Comparison of ENCODE assay signal across 8 cellular contexts in the genomic region with DNA sequence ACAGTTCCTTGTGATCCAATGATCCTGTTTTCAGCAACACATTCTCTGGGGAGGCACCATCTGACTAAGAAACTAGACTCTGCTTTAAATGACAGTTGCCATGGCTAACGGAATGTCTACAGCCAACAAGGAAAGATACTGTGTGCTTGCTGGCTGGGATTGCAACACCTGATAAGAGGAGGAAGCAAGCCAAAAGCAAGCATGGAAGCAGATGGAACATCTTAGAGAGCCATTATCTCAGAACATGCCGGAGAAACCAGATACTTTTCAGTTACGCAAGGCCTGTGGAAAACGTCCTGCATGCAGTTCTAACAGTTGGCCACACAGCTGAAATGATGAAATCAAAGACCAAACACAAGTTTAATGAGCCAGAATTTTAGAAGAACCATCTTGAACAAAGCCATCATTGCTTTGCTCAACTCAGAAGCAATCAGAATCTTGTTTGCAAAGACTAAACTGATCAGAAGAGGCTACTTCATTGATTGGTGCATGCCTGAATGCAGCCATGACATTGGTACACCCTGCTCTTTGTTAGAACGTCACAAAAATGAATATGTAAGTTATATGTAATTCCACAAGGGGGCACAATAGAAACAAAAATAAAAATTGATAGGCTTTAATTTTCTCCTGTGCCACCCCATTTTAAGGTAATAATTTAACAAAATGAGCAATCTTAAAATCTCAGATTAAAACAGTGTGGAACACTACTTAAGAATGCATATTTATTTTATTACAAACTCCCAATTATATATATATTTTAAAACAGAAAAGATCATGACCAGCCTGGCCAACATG. TPM values are rescaled to one million over a fixed set of nuclear protein-coding genes. Genes with fewer than 3 reads are reported as not detected.
DNase-seq lines count a peak whose midpoint lies in the region; ATAC-seq and TF ChIP-seq lines count a peak whose summit lies in the region.

No MANE protein-coding gene starts in this region.

- peak; percentile 80 to 89 for ATAC-seq in activated CD4-positive, CD25-positive, alpha-beta regulatory T cell treated with anti-CD3 and anti-CD28 coated beads, Interleukin-2, amount 50 U/mL, for 24 hours
- peak; percentile 72 for ATAC-seq in GM19468 (IDR thresholded peaks at IDR 0.05; ENCODE audit: extremely low read depth, unreplicated experiment)

- no peak overlapping the region for H3K9ac ChIP-seq in stomach smooth muscle (ENCODE audit: low read length in 2 of 2)

- H3K27me3 ChIP-seq in Peyer's patch (no peaks in the 10 kb centered on the region), layer of hippocampus (ENCODE audit: control insufficient read depth, insufficient read depth, low read length) (no peaks in the 10 kb centered on the region), stomach smooth muscle (ENCODE audit: control insufficient read depth in 1 of 2, insufficient read depth in 2 of 2, low read length in 2 of 2) (no peaks in the 10 kb centered on the region)

- H3K9me3 ChIP-seq in Peyer's patch (no peaks in the 10 kb centered on the region), stomach smooth muscle (ENCODE audit: control insufficient read depth in 2 of 2, low read length in 2 of 2) (no peaks in the 10 kb centered on the region)

- H3K4me1 ChIP-seq in Peyer's patch = no peaks in the 10 kb centered on the region
- peaks cover 4% of the 10 kb centered on the region for H3K4me1 ChIP-seq in stomach smooth muscle (ENCODE audit: control insufficient read depth, insufficient read depth, low read length)

- no peak for TF ChIP-seq POLR2A in Peyer's patch (IDR thresholded peaks at IDR 0.05)

- DNase-seq in activated CD4-positive, CD25-positive, alpha-beta regulatory T cell treated with anti-CD3 and anti-CD28 coated beads, Interleukin-2, amount 50 U/mL, for 72 hours = no peak
- peak; percentile 57 for DNase-seq in HT-29 (ENCODE audit: low spot score)
- peak in 1 of 3 donors; percentile 56 for DNase-seq in Peyer's patch
- DNase-seq in cerebellum (ENCODE audit: low spot score) = peak; percentile 34

- H3K36me3 ChIP-seq in Peyer's patch (no peaks in the 10 kb centered on the region), stomach smooth muscle (ENCODE audit: control insufficient read depth in 2 of 2, insufficient read depth in 2 of 2, low read length in 2 of 2) (no peaks in the 10 kb centered on the region)

- TF ChIP-seq CTCF in Peyer's patch (IDR thresholded peaks at IDR 0.05) = peak in 5 of 6 experiments; percentile 25 to 87 (median 82)

- H3K27ac ChIP-seq in Peyer's patch (peak overlapping the region in 1 of 4 donors; percentile 3), layer of hippocampus (ENCODE audit: low read depth, low read length) (peak overlapping the region; percentile 57), stomach smooth muscle (ENCODE audit: low read length) (peak overlapping the region; percentile 3)

- no peak overlapping the region for H3K4me3 ChIP-seq in Peyer's patch
- peak overlapping the region in 1 of 2 donors; percentile 32 for H3K4me3 ChIP-seq in stomach smooth muscle (ENCODE audit: low read length in 2 of 2)

RNA-seq across cellular contexts. Expression of a gene that starts 50.8 kb away (rescaled TPM):
- not detected in 2 replicates for total RNA-seq in HT-29 (2014; rRNA removed; shearing (Covaris generic))
- total RNA-seq in Peyer's patch (10 to 100 TPM in 1 of 4 donors, 1 to 10 TPM in 3; 1.1 to 38.0 (median 1.4) TPM), cerebellum (7.4 TPM)

RNA-seq across cellular contexts. Expression of a gene that starts 57.9 kb away (rescaled TPM):
- total RNA-seq in HT-29 (2014; rRNA removed; shearing (Covaris generic)) = 11.9 and 19.9 TPM in 2 replicates
- total RNA-seq in Peyer's patch = 10 to 100 TPM; 39.9 to 49.6 (median 44.2) TPM
- total RNA-seq in cerebellum = 70.9 TPM
